ENCODE assay signal across 1 cellular context in the genomic region with DNA sequence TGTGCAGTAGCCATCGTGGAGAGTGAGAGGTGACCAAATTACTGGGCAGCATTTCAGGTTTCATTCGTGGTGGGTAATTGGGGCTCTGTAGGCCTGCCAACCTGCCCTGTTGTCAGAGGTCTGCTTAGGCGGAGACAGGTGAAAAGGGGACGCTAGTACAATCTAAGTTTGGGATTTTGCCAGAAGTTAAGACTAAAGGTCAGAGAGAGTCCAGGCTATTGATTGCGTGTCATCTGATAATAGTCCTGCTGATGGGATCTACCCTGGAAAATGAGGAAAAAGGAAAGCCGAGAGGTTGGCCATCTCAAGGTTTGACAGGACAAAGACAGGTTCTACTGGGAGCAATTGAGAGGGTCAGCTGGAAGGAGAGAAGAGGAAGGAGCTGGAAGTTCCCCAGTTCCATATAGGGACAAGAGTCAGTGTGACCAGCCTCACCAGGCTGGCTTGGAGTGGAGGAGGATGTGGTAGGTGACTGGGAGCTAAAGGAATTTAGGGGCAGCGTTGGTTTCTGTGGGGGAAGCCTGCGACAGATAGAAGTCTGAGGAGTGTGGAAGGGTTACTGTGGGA.
TF ChIP-seq lines count a peak whose summit lies in the region.

No MANE protein-coding gene starts in this region.

TF ChIP-seq in HepG2, 621 proteins besides CTCF, POLR2A, EP300 and RAD21 (continued from another document and continues in another):
- TF ChIP-seq, protein P1, sequence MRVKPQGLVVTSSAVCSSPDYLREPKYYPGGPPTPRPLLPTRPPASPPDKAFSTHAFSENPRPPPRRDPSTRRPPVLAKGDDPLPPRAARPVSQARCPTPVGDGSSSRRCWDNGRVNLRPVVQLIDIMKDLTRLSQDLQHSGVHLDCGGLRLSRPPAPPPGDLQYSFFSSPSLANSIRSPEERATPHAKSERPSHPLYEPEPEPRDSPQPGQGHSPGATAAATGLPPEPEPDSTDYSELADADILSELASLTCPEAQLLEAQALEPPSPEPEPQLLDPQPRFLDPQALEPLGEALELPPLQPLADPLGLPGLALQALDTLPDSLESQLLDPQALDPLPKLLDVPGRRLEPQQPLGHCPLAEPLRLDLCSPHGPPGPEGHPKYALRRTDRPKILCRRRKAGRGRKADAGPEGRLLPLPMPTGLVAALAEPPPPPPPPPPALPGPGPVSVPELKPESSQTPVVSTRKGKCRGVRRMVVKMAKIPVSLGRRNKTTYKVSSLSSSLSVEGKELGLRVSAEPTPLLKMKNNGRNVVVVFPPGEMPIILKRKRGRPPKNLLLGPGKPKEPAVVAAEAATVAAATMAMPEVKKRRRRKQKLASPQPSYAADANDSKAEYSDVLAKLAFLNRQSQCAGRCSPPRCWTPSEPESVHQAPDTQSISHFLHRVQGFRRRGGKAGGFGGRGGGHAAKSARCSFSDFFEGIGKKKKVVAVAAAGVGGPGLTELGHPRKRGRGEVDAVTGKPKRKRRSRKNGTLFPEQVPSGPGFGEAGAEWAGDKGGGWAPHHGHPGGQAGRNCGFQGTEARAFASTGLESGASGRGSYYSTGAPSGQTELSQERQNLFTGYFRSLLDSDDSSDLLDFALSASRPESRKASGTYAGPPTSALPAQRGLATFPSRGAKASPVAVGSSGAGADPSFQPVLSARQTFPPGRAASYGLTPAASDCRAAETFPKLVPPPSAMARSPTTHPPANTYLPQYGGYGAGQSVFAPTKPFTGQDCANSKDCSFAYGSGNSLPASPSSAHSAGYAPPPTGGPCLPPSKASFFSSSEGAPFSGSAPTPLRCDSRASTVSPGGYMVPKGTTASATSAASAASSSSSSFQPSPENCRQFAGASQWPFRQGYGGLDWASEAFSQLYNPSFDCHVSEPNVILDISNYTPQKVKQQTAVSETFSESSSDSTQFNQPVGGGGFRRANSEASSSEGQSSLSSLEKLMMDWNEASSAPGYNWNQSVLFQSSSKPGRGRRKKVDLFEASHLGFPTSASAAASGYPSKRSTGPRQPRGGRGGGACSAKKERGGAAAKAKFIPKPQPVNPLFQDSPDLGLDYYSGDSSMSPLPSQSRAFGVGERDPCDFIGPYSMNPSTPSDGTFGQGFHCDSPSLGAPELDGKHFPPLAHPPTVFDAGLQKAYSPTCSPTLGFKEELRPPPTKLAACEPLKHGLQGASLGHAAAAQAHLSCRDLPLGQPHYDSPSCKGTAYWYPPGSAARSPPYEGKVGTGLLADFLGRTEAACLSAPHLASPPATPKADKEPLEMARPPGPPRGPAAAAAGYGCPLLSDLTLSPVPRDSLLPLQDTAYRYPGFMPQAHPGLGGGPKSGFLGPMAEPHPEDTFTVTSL (CRISPR knock-in tag; IDR thresholded peaks at IDR 0.05; ENCODE audit: borderline replicate concordance): peak; percentile 64; the same call in 1 of the 2 replicates
- TF ChIP-seq ZNF761 (CRISPR knock-in tag; conservative IDR thresholded peaks at IDR 0.05) (no peak), HNRNPLL (IDR thresholded peaks at IDR 0.05; ENCODE audit: low read depth, low read length, poor library complexity, severe bottlenecking) (no peak), REL (CRISPR knock-in tag; conservative IDR thresholded peaks at IDR 0.05) (no peak), MTA1 (CRISPR knock-in tag; IDR thresholded peaks at IDR 0.05; ENCODE audit: borderline replicate concordance) (peak; percentile 8; the same call in 1 of the 2 replicates), MIXL1 (CRISPR knock-in tag; IDR thresholded peaks at IDR 0.05) (peak; percentile 77), ZSCAN30 (CRISPR knock-in tag; IDR thresholded peaks at IDR 0.05) (no peak), ZFP37 (CRISPR knock-in tag; IDR thresholded peaks at IDR 0.05; ENCODE audit: borderline replicate concordance) (0 out of 2 replicates have a peak, but pooled peaks have one; percentile 17), FOSL2 (CRISPR knock-in tag; IDR thresholded peaks at IDR 0.05) (peak; percentile 6; the same call in 1 of the 2 replicates), ZNF790 (CRISPR knock-in tag; IDR thresholded peaks at IDR 0.05; ENCODE audit: borderline replicate concordance) (no peak), GABPB1 (CRISPR knock-in tag; IDR thresholded peaks at IDR 0.05) (no peak), MTA3 (CRISPR knock-in tag; IDR thresholded peaks at IDR 0.05) (no peak), ZNF331 (CRISPR knock-in tag; IDR thresholded peaks at IDR 0.05) (peak; percentile 62; the same call in 1 of the 2 replicates), CEBPB (IDR thresholded peaks at IDR 0.05; ENCODE audit: borderline replicate concordance, low read depth, low read length) (peak; percentile 1; the same call in 1 of the 2 replicates), ZNF121 (CRISPR knock-in tag; IDR thresholded peaks at IDR 0.05) (peak; percentile 74; the same call in 1 of the 2 replicates), ZFP1 (CRISPR knock-in tag; IDR thresholded peaks at IDR 0.05) (no peak), MXI1 (IDR thresholded peaks at IDR 0.05; ENCODE audit: borderline replicate concordance, low read depth, low read length) (no peak), NFIB (CRISPR knock-in tag; IDR thresholded peaks at IDR 0.05; ENCODE audit: borderline replicate concordance) (0 out of 2 replicates have a peak, but pooled peaks have one; percentile 35), TCF12 (IDR thresholded peaks at IDR 0.05) (no peak), TCF12 (CRISPR knock-in tag; IDR thresholded peaks at IDR 0.05) (0 out of 2 replicates have a peak, but pooled peaks have one; percentile 31), ZFP36L2 (CRISPR knock-in tag; IDR thresholded peaks at IDR 0.05) (no peak), ZNF234 (CRISPR knock-in tag; conservative IDR thresholded peaks at IDR 0.05) (peak; percentile 81; the same call in 1 of the 2 replicates), MLLT10 (CRISPR knock-in tag; IDR thresholded peaks at IDR 0.05) (no peak), CEBPG (CRISPR knock-in tag; IDR thresholded peaks at IDR 0.05) (peak; percentile 44), ZNF501 (CRISPR knock-in tag; IDR thresholded peaks at IDR 0.05) (peak; percentile 79; the same call in 1 of the 2 replicates), ZNF264 (CRISPR knock-in tag; IDR thresholded peaks at IDR 0.05) (no peak), ZNF652 (CRISPR knock-in tag; IDR thresholded peaks at IDR 0.05; ENCODE audit: borderline replicate concordance, low read depth) (no peak), NCOA2 (CRISPR knock-in tag; IDR thresholded peaks at IDR 0.05) (0 out of 2 replicates have a peak, but pooled peaks have one; percentile 24), FOXP1 (IDR thresholded peaks at IDR 0.05) (no peak), FOXP1 (CRISPR knock-in tag; IDR thresholded peaks at IDR 0.05) (no peak), PRMT3 (CRISPR knock-in tag; IDR thresholded peaks at IDR 0.05; ENCODE audit: borderline replicate concordance, low read depth) (no peak), ZNF775 (CRISPR knock-in tag; IDR thresholded peaks at IDR 0.05; ENCODE audit: borderline replicate concordance) (no peak), ZNF781 (CRISPR knock-in tag; IDR thresholded peaks at IDR 0.05; ENCODE audit: borderline replicate concordance, not compliant biosample characterization) (peak; percentile 45), ZNF251 (CRISPR knock-in tag; IDR thresholded peaks at IDR 0.05) (no peak), ZNF460 (CRISPR knock-in tag; IDR thresholded peaks at IDR 0.05; ENCODE audit: borderline replicate concordance) (no peak), ZNF232 (CRISPR knock-in tag; IDR thresholded peaks at IDR 0.05; ENCODE audit: borderline replicate concordance) (peak; percentile 35; the same call in 1 of the 2 replicates), AKAP8 (CRISPR knock-in tag; IDR thresholded peaks at IDR 0.05) (no peak), TCF7 (IDR thresholded peaks at IDR 0.05; ENCODE audit: low read depth) (no peak), ZNF317 (CRISPR knock-in tag; IDR thresholded peaks at IDR 0.05) (peak; percentile 64; the same call in 1 of the 2 replicates), ZNF605 (CRISPR knock-in tag; IDR thresholded peaks at IDR 0.05) (peak; percentile 78; the same call in 1 of the 2 replicates), POGZ (CRISPR knock-in tag; IDR thresholded peaks at IDR 0.05) (peak; percentile 43; the same call in 1 of the 2 replicates), ATF7-NPFF (CRISPR knock-in tag; IDR thresholded peaks at IDR 0.05; ENCODE audit: low read depth) (no peak), PHF21A (CRISPR knock-in tag; IDR thresholded peaks at IDR 0.05) (0 out of 2 replicates have a peak, but pooled peaks have one; percentile 32), SOX13 (IDR thresholded peaks at IDR 0.05) (no peak), SOX13 (CRISPR knock-in tag; conservative IDR thresholded peaks at IDR 0.05 in 1 of 2, IDR thresholded peaks at IDR 0.05 in 1 of 2) (peak in 1 of 2 experiments; percentile 62; a peak in 2 of 4 replicates), ONECUT2 (CRISPR knock-in tag; IDR thresholded peaks at IDR 0.05) (peak; percentile 86), ZFX (CRISPR knock-in tag; IDR thresholded peaks at IDR 0.05; ENCODE audit: low read depth) (peak; percentile 64), AHR (CRISPR knock-in tag; IDR thresholded peaks at IDR 0.05) (no peak), SATB2 (CRISPR knock-in tag; IDR thresholded peaks at IDR 0.05) (no peak), TP53 (CRISPR knock-in tag; conservative IDR thresholded peaks at IDR 0.05) (peak; percentile 37; the same call in 1 of the 2 replicates), ZBTB26 (CRISPR knock-in tag; IDR thresholded peaks at IDR 0.05; ENCODE audit: borderline replicate concordance) (no peak), RBM22 (optimal IDR thresholded peaks at IDR 0.05; ENCODE audit: low read length) (peak; percentile 66)
- TF ChIP-seq, protein P2, sequence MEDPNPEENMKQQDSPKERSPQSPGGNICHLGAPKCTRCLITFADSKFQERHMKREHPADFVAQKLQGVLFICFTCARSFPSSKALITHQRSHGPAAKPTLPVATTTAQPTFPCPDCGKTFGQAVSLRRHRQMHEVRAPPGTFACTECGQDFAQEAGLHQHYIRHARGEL (CRISPR knock-in tag; IDR thresholded peaks at IDR 0.05): peak; percentile 88; the same call in 1 of the 2 replicates
- TF ChIP-seq, protein P3, sequence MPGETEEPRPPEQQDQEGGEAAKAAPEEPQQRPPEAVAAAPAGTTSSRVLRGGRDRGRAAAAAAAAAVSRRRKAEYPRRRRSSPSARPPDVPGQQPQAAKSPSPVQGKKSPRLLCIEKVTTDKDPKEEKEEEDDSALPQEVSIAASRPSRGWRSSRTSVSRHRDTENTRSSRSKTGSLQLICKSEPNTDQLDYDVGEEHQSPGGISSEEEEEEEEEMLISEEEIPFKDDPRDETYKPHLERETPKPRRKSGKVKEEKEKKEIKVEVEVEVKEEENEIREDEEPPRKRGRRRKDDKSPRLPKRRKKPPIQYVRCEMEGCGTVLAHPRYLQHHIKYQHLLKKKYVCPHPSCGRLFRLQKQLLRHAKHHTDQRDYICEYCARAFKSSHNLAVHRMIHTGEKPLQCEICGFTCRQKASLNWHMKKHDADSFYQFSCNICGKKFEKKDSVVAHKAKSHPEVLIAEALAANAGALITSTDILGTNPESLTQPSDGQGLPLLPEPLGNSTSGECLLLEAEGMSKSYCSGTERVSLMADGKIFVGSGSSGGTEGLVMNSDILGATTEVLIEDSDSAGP (CRISPR knock-in tag; IDR thresholded peaks at IDR 0.05; ENCODE audit: borderline replicate concordance): 0 out of 2 replicates have a peak, but pooled peaks have one; percentile 33
- TF ChIP-seq, protein P4, sequence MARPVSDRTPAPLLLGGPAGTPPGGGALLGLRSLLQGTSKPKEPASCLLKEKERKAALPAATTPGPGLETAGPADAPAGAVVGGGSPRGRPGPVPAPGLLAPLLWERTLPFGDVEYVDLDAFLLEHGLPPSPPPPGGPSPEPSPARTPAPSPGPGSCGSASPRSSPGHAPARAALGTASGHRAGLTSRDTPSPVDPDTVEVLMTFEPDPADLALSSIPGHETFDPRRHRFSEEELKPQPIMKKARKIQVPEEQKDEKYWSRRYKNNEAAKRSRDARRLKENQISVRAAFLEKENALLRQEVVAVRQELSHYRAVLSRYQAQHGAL (CRISPR knock-in tag; IDR thresholded peaks at IDR 0.05; ENCODE audit: not compliant biosample characterization): no peak
- TF ChIP-seq, protein P5, sequence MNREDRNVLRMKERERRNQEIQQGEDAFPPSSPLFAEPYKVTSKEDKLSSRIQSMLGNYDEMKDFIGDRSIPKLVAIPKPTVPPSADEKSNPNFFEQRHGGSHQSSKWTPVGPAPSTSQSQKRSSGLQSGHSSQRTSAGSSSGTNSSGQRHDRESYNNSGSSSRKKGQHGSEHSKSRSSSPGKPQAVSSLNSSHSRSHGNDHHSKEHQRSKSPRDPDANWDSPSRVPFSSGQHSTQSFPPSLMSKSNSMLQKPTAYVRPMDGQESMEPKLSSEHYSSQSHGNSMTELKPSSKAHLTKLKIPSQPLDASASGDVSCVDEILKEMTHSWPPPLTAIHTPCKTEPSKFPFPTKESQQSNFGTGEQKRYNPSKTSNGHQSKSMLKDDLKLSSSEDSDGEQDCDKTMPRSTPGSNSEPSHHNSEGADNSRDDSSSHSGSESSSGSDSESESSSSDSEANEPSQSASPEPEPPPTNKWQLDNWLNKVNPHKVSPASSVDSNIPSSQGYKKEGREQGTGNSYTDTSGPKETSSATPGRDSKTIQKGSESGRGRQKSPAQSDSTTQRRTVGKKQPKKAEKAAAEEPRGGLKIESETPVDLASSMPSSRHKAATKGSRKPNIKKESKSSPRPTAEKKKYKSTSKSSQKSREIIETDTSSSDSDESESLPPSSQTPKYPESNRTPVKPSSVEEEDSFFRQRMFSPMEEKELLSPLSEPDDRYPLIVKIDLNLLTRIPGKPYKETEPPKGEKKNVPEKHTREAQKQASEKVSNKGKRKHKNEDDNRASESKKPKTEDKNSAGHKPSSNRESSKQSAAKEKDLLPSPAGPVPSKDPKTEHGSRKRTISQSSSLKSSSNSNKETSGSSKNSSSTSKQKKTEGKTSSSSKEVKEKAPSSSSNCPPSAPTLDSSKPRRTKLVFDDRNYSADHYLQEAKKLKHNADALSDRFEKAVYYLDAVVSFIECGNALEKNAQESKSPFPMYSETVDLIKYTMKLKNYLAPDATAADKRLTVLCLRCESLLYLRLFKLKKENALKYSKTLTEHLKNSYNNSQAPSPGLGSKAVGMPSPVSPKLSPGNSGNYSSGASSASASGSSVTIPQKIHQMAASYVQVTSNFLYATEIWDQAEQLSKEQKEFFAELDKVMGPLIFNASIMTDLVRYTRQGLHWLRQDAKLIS (CRISPR knock-in tag; IDR thresholded peaks at IDR 0.05): no peak
- TF ChIP-seq, protein P6, sequence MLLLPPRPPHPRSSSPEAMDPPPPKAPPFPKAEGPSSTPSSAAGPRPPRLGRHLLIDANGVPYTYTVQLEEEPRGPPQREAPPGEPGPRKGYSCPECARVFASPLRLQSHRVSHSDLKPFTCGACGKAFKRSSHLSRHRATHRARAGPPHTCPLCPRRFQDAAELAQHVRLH (CRISPR knock-in tag; IDR thresholded peaks at IDR 0.05; ENCODE audit: borderline replicate concordance, low read depth): peak; percentile 19; the same call in 1 of the 2 replicates
